ENCODE assay signal across 8 cellular contexts in the genomic region with DNA sequence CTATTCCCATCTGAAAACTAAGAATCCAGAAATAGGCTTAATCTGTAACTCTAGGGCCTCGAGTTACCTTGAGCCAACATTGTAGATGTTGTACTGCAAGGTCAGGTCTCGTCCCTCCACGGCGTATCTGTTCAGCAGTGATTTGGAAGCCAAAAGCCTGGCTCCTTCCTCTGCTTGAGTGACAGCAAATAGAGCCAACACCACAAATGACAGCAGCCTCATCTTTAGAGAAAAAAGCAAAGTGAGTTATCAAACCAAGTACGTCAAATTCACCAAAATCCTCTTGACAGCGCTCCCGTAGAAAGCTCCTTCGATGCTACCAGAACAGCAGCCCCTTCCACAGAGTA. TPM values are rescaled to one million over a fixed set of nuclear protein-coding genes. Genes with fewer than 3 reads are reported as not detected.
DNase-seq lines count a peak whose midpoint lies in the region; ATAC-seq and TF ChIP-seq lines count a peak whose summit lies in the region.

No MANE protein-coding gene starts in this region.

- peaks cover 20% of the 10 kb centered on the region for H3K4me1 ChIP-seq in DND-41 (ENCODE audit: insufficient read depth, low read length)
- H3K4me1 ChIP-seq in Panc1 (ENCODE audit: control insufficient read depth, insufficient read depth, low read length) = peaks cover 6% of the 10 kb centered on the region; the same call in 1 of the 2 replicates
- peaks cover 15 to 21% (median 18%) of the 10 kb centered on the region in 4 donors for H3K4me1 ChIP-seq in esophagus muscularis mucosa
- H3K4me1 ChIP-seq in parathyroid adenoma = peaks cover 5% of the 10 kb centered on the region

- TSS peak; percentile 93 for BruUV-seq in Panc1 (replicated peaks; lab: Mats Ljungman, UMichigan)

- H3K9ac ChIP-seq in DND-41 (ENCODE audit: low read depth, low read length) (peak overlapping the region; percentile 77), parathyroid adenoma (no peak overlapping the region)

- peak overlapping the region; percentile 80; the same call in 1 of the 2 replicates for H2AFZ ChIP-seq in DND-41 (ENCODE audit: low read depth, low read length)
- peak overlapping the region; percentile 66 for H2AFZ ChIP-seq in parathyroid adenoma

- TF ChIP-seq CTCF in DND-41 (IDR thresholded peaks at IDR 0.05; ENCODE audit: borderline replicate concordance, extremely low read depth, low read length, poor library complexity, severe bottlenecking) (no peak), Panc1 (IDR thresholded peaks at IDR 0.05) (no peak), esophagus muscularis mucosa (IDR thresholded peaks at IDR 0.05) (no peak), parathyroid adenoma (IDR thresholded peaks at IDR 0.05) (no peak)

- no peak for DNase-seq in DND-41
- no peak for DNase-seq in Panc1 (ENCODE audit: low read depth, low spot score)
- DNase-seq in esophagus muscularis mucosa (ENCODE audit: extremely low spot score) = no peak
- no peak for DNase-seq in NCI-H146 (lab: John Stamatoyannopoulos, UW)
- DNase-seq in stimulated activated CD4-positive, alpha-beta T cell treated with anti-CD3 and anti-CD28 coated beads, Interleukin-4, amount 100 ng/mL, for 1 hour = no peak
- DNase-seq in DMS79 (lab: John Stamatoyannopoulos, UW) = no peak

- no peak for TF ChIP-seq EP300 in esophagus muscularis mucosa (IDR thresholded peaks at IDR 0.05)

- TF ChIP-seq POLR2A in esophagus muscularis mucosa (IDR thresholded peaks at IDR 0.05; ENCODE audit: low read depth) = no peak

- peak overlapping the region; percentile 92 for H3K27ac ChIP-seq in DND-41 (ENCODE audit: low read length)
- peak overlapping the region; percentile 81 for H3K27ac ChIP-seq in Panc1 (ENCODE audit: low read length)
- H3K27ac ChIP-seq in esophagus muscularis mucosa (replicated peaks in 1 of 4) = peak overlapping the region; percentile 84 to 94 (median 88)
- H3K27ac ChIP-seq in parathyroid adenoma = no peak overlapping the region

- CTCF ChIA-PET in Panc1 (lab: Charles Lee) = no interaction called here

- H3K79me2 ChIP-seq in DND-41 (ENCODE audit: insufficient read depth, low read length) = peaks cover 27% of the 10 kb centered on the region
- peaks cover 8% of the 10 kb centered on the region for H3K79me2 ChIP-seq in parathyroid adenoma

- intact Hi-C loops in Panc1 (cut with micrococcal nuclease; ENCODE audit: unreplicated experiment) = no loop called here
- intact Hi-C loops in esophagus muscularis mucosa (cut with DNase I) = no loop called here

- POLR2A ChIA-PET in Panc1 (lab: Charles Lee) = no interaction called here

- H3K4me2 ChIP-seq in DND-41 (ENCODE audit: insufficient read depth, low read length) (peak overlapping the region; percentile 95), parathyroid adenoma (ENCODE audit: low read length) (peak overlapping the region; percentile 82)

- peak overlapping the region; percentile 72 to 98 for H3K4me3 ChIP-seq in DND-41 (ENCODE audit: low read depth in 1 of 2, low read length in 2 of 2)
- H3K4me3 ChIP-seq in Panc1 (ENCODE audit: low read depth in 2 of 2, low read length in 2 of 2) = peak overlapping the region; percentile 70 to 89
- H3K4me3 ChIP-seq in esophagus muscularis mucosa = peak overlapping the region; percentile 74 to 88 (median 84)
- H3K4me3 ChIP-seq in parathyroid adenoma (ENCODE audit: low read depth, low read length) = peak overlapping the region; percentile 55

- H3K9me3 ChIP-seq in DND-41 (ENCODE audit: insufficient read depth, low read length, severe bottlenecking) (no peaks in the 10 kb centered on the region), Panc1 (ENCODE audit: control insufficient read depth, insufficient read depth, low read depth, low read length) (no peaks in the 10 kb centered on the region), esophagus muscularis mucosa (no peaks in the 10 kb centered on the region), parathyroid adenoma (ENCODE audit: control insufficient read depth, low read length) (no peaks in the 10 kb centered on the region)

- ATAC-seq in DND-41 (ENCODE audit: insufficient read depth, low read depth) (no peak), Panc1 (no peak), GM18870 (IDR thresholded peaks at IDR 0.05; ENCODE audit: unreplicated experiment) (no peak)

- H3K36me3 ChIP-seq in DND-41 (ENCODE audit: insufficient read depth, low read length) (peaks cover 24% of the 10 kb centered on the region), Panc1 (ENCODE audit: control insufficient read depth, insufficient read depth, low read length) (peaks cover 4% of the 10 kb centered on the region; the same call in 1 of the 2 replicates), esophagus muscularis mucosa (peaks cover 18 to 47% (median 32%) of the 10 kb centered on the region in 4 donors), parathyroid adenoma (ENCODE audit: control insufficient read depth, insufficient read depth, low read length) (no peaks in the 10 kb centered on the region)

- H4K20me1 ChIP-seq in DND-41 (ENCODE audit: insufficient read depth, low read length) = peaks cover 5% of the 10 kb centered on the region; the same call in 1 of the 2 replicates

- in situ Hi-C loops in Panc1 (cut with HindIII; ENCODE audit: low pct_unique_long_range_greater_than_20kb, low sequenced_read_pairs) = no loop called here

- H3K27me3 ChIP-seq in DND-41 (ENCODE audit: insufficient read depth, low read length, poor library complexity) = no peaks in the 10 kb centered on the region
- H3K27me3 ChIP-seq in Panc1 (ENCODE audit: control insufficient read depth, insufficient read depth, low read length) = no peaks in the 10 kb centered on the region
- no peaks in the 10 kb centered on the region for H3K27me3 ChIP-seq in esophagus muscularis mucosa
- no peaks in the 10 kb centered on the region for H3K27me3 ChIP-seq in parathyroid adenoma (ENCODE audit: control insufficient read depth, insufficient read depth, low read length)

- WGBS in esophagus muscularis mucosa = 68% methylated on average over 8 of the region's 8 CpGs

RNA-seq across cellular contexts. Expression of a gene that starts 0.8 kb away (rescaled TPM):
- 252 TPM for total RNA-seq in Panc1 (2021; ENCODE audit: unreplicated experiment)
- polyA plus RNA-seq in Panc1 (2012; ENCODE audit: insufficient read length) = 250 TPM
- total RNA-seq in esophagus muscularis mucosa = 100 to 1,000 TPM; 118 to 229 (median 137) TPM

RNA-seq across cellular contexts. Expression of a gene that starts 33.7 kb away (rescaled TPM):
- total RNA-seq in Panc1 (2021; ENCODE audit: unreplicated experiment) (60.0 TPM), esophagus muscularis mucosa (10 to 100 TPM; 17.4 to 33.3 (median 26.0) TPM)
- 54.4 TPM for polyA plus RNA-seq in Panc1 (2012; ENCODE audit: insufficient read length)

RNA-seq across cellular contexts. Expression of a gene that starts 34.7 kb away (rescaled TPM):
- total RNA-seq in Panc1 (2021; ENCODE audit: unreplicated experiment) (63.4 TPM), esophagus muscularis mucosa (100 to 1,000 TPM in 1 of 4 donors, 10 to 100 TPM in 3; 59.3 to 106 (median 75.5) TPM)
- polyA plus RNA-seq in Panc1 (2012; ENCODE audit: insufficient read length) = 111 TPM

RNA-seq across cellular contexts. Expression of a gene that starts 41.0 kb away (rescaled TPM):
- not detected for total RNA-seq in Panc1 (2021; ENCODE audit: unreplicated experiment)
- polyA plus RNA-seq in Panc1 (2012; ENCODE audit: insufficient read length) = not detected
- not detected for total RNA-seq in esophagus muscularis mucosa

RNA-seq across cellular contexts. Expression of a gene that starts 41.6 kb away (rescaled TPM):
- total RNA-seq in Panc1 (2021; ENCODE audit: unreplicated experiment) (87.0 TPM), esophagus muscularis mucosa (100 to 1,000 TPM in 2 of 4 donors, 10 to 100 TPM in 2; 54.0 to 130 (median 91.8) TPM)
- polyA plus RNA-seq in Panc1 (2012; ENCODE audit: insufficient read length) = 90.6 TPM
